Comparison of ENCODE assay signal across 8 cellular contexts in genomic region chrX:70434914-70435586, GRCh38.
DNase-seq lines count a peak whose midpoint lies in the region; ATAC-seq and TF ChIP-seq lines count a peak whose summit lies in the region.

No MANE protein-coding gene starts in this region.

- peak overlapping the region; percentile 36 for H3K27ac ChIP-seq in parathyroid adenoma

- no peaks in the 10 kb centered on the region for H3K36me3 ChIP-seq in parathyroid adenoma (ENCODE audit: control insufficient read depth, insufficient read depth, low read length)

- H3K9ac ChIP-seq in parathyroid adenoma, result no peak overlapping the region

- ATAC-seq in GM18498 (IDR thresholded peaks at IDR 0.05; ENCODE audit: unreplicated experiment), result peak; percentile 2

- no peaks in the 10 kb centered on the region for H3K79me2 ChIP-seq in parathyroid adenoma

- peak overlapping the region; percentile 93 for H2AFZ ChIP-seq in parathyroid adenoma

- no peaks in the 10 kb centered on the region for H3K27me3 ChIP-seq in parathyroid adenoma (ENCODE audit: control insufficient read depth, insufficient read depth, low read length)

- no peaks in the 10 kb centered on the region for H3K9me3 ChIP-seq in parathyroid adenoma (ENCODE audit: control insufficient read depth, low read length)

- DNase-seq in RPMI8226 (peak; percentile 59), fibroblast of gingiva (ENCODE audit: low read depth) (peak; percentile 18), NCI-H510A (lab: John Stamatoyannopoulos, UW) (no peak), DMS153 treated with DMSO at 0.1 percent for 48 hours (lab: John Stamatoyannopoulos, UW; ENCODE audit: unreplicated experiment) (no peak)
- DNase-seq in NK-92 treated with Interleukin-12 subunit alpha and Interleukin-12 subunit beta, amount 100 ng/mL, for 24 hours (lab: John Stamatoyannopoulos, UW), result no peak
- DNase-seq in stimulated activated CD4-positive, alpha-beta T cell treated with anti-CD3 and anti-CD28 coated beads, Interleukin-15, amount 100 ng/mL, for 24 hours, result no peak

- H3K4me2 ChIP-seq in parathyroid adenoma (ENCODE audit: low read length), result peak overlapping the region; percentile 65

- peaks cover 5% of the 10 kb centered on the region for H3K4me1 ChIP-seq in parathyroid adenoma

- H3K4me3 ChIP-seq in parathyroid adenoma (ENCODE audit: low read depth, low read length), result peak overlapping the region; percentile 42

- TF ChIP-seq CTCF in parathyroid adenoma (IDR thresholded peaks at IDR 0.05), result no peak

Comparison
In these comparisons a context has a peak if more than half of its experiments do, and no peak if none do; other contexts are left out.
1. DNase-seq: peak in RPMI8226 (single experiment) and fibroblast of gingiva (single experiment); none in NCI-H510A (single experiment), NK-92 treated with Interleukin-12 subunit alpha and Interleukin-12 subunit beta, amount 100 ng/mL, for 24 hours (single experiment), stimulated activated CD4-positive, alpha-beta T cell treated with anti-CD3 and anti-CD28 coated beads, Interleukin-15, amount 100 ng/mL, for 24 hours (single experiment) and DMS153 treated with DMSO at 0.1 percent for 48 hours (single experiment).